ENCODE assay signal across 8 cellular contexts in the genomic region with DNA sequence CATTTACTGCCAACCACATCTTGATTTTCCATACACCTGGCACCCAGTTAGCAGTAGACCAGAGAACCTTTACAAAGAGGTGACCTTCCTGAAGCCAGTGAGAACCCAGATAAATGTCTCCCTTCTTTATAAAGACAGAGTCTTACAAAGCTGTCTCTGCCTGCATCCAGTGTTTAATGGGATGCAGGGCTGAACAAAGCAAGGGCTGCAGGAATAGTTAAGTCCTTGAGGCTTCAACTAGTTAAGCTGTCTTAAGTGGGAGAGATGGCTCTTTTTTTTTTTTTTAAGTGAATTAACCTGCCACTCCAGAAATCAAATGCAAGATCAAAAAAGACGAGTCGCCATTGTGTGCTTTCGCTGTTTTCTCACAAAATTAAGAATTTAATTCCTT. TPM values are rescaled to one million over a fixed set of nuclear protein-coding genes. Genes with fewer than 3 reads are reported as not detected.
DNase-seq lines count a peak whose midpoint lies in the region; ATAC-seq and TF ChIP-seq lines count a peak whose summit lies in the region.

No MANE protein-coding gene starts in this region.

- 0 out of 2 replicates have a peak, but pooled peaks cover 5% of the 10 kb centered on the region for H3K9me3 ChIP-seq in BLaER1

- H3K4me1 Mint-ChIP-seq in neural crest cell: peaks cover 57% of the 10 kb centered on the region

- TF ChIP-seq CTCF in dorsolateral prefrontal cortex (IDR thresholded peaks at IDR 0.05 in 54 of 56, conservative IDR thresholded peaks at IDR 0.05 in 2 of 56; ENCODE audit: low read depth in 1 of 56, partially characterized antibody in 56 of 56) (no peak), neural crest cell (conservative IDR thresholded peaks at IDR 0.05) (no peak)

- H3K27ac Mint-ChIP-seq in neural crest cell (ENCODE audit: unreplicated experiment): peak overlapping the region; percentile 100

- H3K27ac ChIP-seq in BLaER1 (no peak overlapping the region), dorsolateral prefrontal cortex (peak overlapping the region in 56 of 59 donors; percentile 7 to 99 (median 95))

- no peak for ATAC-seq in HG03354 (IDR thresholded peaks at IDR 0.05; ENCODE audit: poor library complexity, severe bottlenecking, unreplicated experiment)

- no peaks in the 10 kb centered on the region for H3K27me3 ChIP-seq in BLaER1
- no peaks in the 10 kb centered on the region for H3K27me3 ChIP-seq in dorsolateral prefrontal cortex

- peaks cover 8% of the 10 kb centered on the region for H3K36me3 Mint-ChIP-seq in neural crest cell (ENCODE audit: low read depth)

- H3K9ac ChIP-seq in BLaER1: peak overlapping the region; percentile 99

- intact Hi-C loops in dorsolateral prefrontal cortex (cut with DNase I): loop anchor here in 1 of 2 donors (10.0 kb wide), 1 partner anchor 111 kb away; no protein-coding TSS in a partner anchor

- peak overlapping the region; percentile 97 for H3K4me2 ChIP-seq in BLaER1

- no peaks in the 10 kb centered on the region for H3K27me3 Mint-ChIP-seq in neural crest cell (ENCODE audit: low read depth)

- peak overlapping the region; percentile 100 for H3K4me3 Mint-ChIP-seq in neural crest cell

- peaks cover 25% of the 10 kb centered on the region for H3K36me3 ChIP-seq in BLaER1

- H4K20me1 ChIP-seq in BLaER1: peaks cover 52% of the 10 kb centered on the region

- H3K4me1 ChIP-seq in BLaER1: peaks cover 57% of the 10 kb centered on the region

- H3K4me3 ChIP-seq in BLaER1: peak overlapping the region; percentile 96
- H3K4me3 ChIP-seq in dorsolateral prefrontal cortex: peak overlapping the region; percentile 67 to 98 (median 91)

- no peaks in the 10 kb centered on the region for H3K9me3 Mint-ChIP-seq in neural crest cell

- DNase-seq in NAMALWA (ENCODE audit: low spot score) (peak; percentile 18), dorsolateral prefrontal cortex (no peak), neural crest cell (ENCODE audit: low read depth, low spot score) (no peak), DMS79 treated with DMSO at 0.1 percent for 48 hours (lab: John Stamatoyannopoulos, UW) (no peak), NCI-H1436 treated with DMSO at 0.1 percent for 48 hours (lab: John Stamatoyannopoulos, UW) (no peak), RPMI8226 (no peak)

RNA-seq across cellular contexts. Expression of gene AHCYL1, which starts 1.5 kb away (rescaled TPM):
- total RNA-seq in dorsolateral prefrontal cortex (100 to 1,000 TPM; 172 to 665 (median 292) TPM), neural crest cell (90.1 and 94.0 TPM in 2 replicates)

RNA-seq across cellular contexts. Expression of gene STRIP1, which starts 48.4 kb away (rescaled TPM):
- 10 to 100 TPM; 45.9 to 78.9 (median 61.2) TPM for total RNA-seq in dorsolateral prefrontal cortex
- 69.1 and 71.0 TPM in 2 replicates for total RNA-seq in neural crest cell
